Comparison of ENCODE assay signal across 8 cellular contexts in genomic region chr19:55160128-55160985, GRCh38.
A peak's percentile ranks its signal among the peaks of the same experiment; 100 is the strongest.
DNase-seq lines count a peak whose midpoint lies in the region; ATAC-seq lines count a peak whose summit lies in the region.

No MANE protein-coding gene starts in this region.

- no peak overlapping the region for H3K27ac ChIP-seq in caudate nucleus (ENCODE audit: low read depth, low read length)

- DNase-seq in EH (ENCODE audit: low read depth) (peak; percentile 87), NCI-H510A treated with DMSO at 0.1 percent for 48 hours (lab: John Stamatoyannopoulos, UW) (peak; percentile 96), caudate nucleus (lab: John Stamatoyannopoulos, UW) (peak in 46 of 61 donors; percentile 2 to 69 (median 26)), kidney tubule cell (ENCODE audit: low spot score) (peak; percentile 88)
- DNase-seq in activated CD4-positive, alpha-beta T cell treated with anti-CD3 and anti-CD28 coated beads for 1 hour, result peak; percentile 73
- peak; percentile 87 for DNase-seq in stimulated activated CD4-positive, alpha-beta T cell treated with anti-CD3 and anti-CD28 coated beads, Interleukin-4, amount 100 ng/mL, for 24 hours

- peak; percentile 77 for ATAC-seq in HG03280 (IDR thresholded peaks at IDR 0.05; ENCODE audit: unreplicated experiment)
- ATAC-seq in HG02938 (IDR thresholded peaks at IDR 0.05; ENCODE audit: unreplicated experiment), result no peak

Comparison
In these comparisons a context has a peak if more than half of its experiments do, and no peak if none do; other contexts are left out.
1. DNase-seq: peak in every context shown above with its lines; median percentile 96 in NCI-H510A treated with DMSO at 0.1 percent for 48 hours; 88 in kidney tubule cell; 87 in EH; 87 in stimulated activated CD4-positive, alpha-beta T cell treated with anti-CD3 and anti-CD28 coated beads, Interleukin-4, amount 100 ng/mL, for 24 hours; 73 in activated CD4-positive, alpha-beta T cell treated with anti-CD3 and anti-CD28 coated beads for 1 hour; 26 in caudate nucleus.